In genomic region chr18:38262666-38263065, GRCh38 we compare ENCODE assay signal across 5 cellular contexts.
"Had no signal": no experiment of that assay in that cellular context is flagged by ENCODE, and none has a peak within 500 bp of the region (broad histone marks: within the 10 kb centered on the region; RNA-seq: fewer than 3 reads in every experiment).

No MANE protein-coding gene starts in this region.

- DNase-seq: H9, HCEC 1CT, IMR-90 had no signal

- ATAC-seq: GM23338, K562 had no signal

- H3K4me3 ChIP-seq: GM23338, K562 had no signal
